In genomic region chrX:43702660-43703059, GRCh38 we compare ENCODE assay signal across 19 cellular contexts. TPM values are rescaled to one million over a fixed set of nuclear protein-coding genes. Genes with fewer than 3 reads are reported as not detected.
DNase-seq lines count a peak whose midpoint lies in the region; ATAC-seq and TF ChIP-seq lines count a peak whose summit lies in the region.
"Had no signal": no experiment of that assay in that cellular context is flagged by ENCODE, and none has a peak within 500 bp of the region (broad histone marks: within the 10 kb centered on the region; RNA-seq: fewer than 3 reads in every experiment).

No MANE protein-coding gene starts in this region.

- no TSS peak for BruUV-seq in mammary epithelial cell (replicated peaks; lab: Mats Ljungman, UMichigan)

- H3K9ac ChIP-seq in mammary epithelial cell (ENCODE audit: insufficient read depth, low read length), result no peak overlapping the region

- no peaks in the 10 kb centered on the region for H3K9me2 ChIP-seq in GM23338 (ENCODE audit: insufficient read depth)

- H2AFZ ChIP-seq in mammary epithelial cell (ENCODE audit: low read depth, low read length), result no peak overlapping the region
- no peak overlapping the region for H2AFZ ChIP-seq in GM23338

- TF ChIP-seq CTCF in C4-2B (conservative IDR thresholded peaks at IDR 0.05) (no peak), mammary epithelial cell (conservative IDR thresholded peaks at IDR 0.05 in 1 of 2, IDR thresholded peaks at IDR 0.05 in 1 of 2; ENCODE audit: extremely low read depth in 1 of 2, insufficient read depth in 1 of 2, low read depth in 1 of 2, low read length in 2 of 2) (no peak), sigmoid colon (IDR thresholded peaks at IDR 0.05) (no peak), GM23338 (conservative IDR thresholded peaks at IDR 0.05; ENCODE audit: low read depth in 2 of 2) (no peak)

- no peak overlapping the region for H3K4me3 ChIP-seq in mammary epithelial cell (replicated peaks in 1 of 3; ENCODE audit: insufficient read depth in 1 of 3, low read depth in 2 of 3, low read length in 3 of 3)
- H3K4me3 ChIP-seq in sigmoid colon, result no peak overlapping the region
- H3K4me3 ChIP-seq in GM23338, result no peak overlapping the region
- H3K4me3 ChIP-seq: GM12878, vagina had no signal

- no peaks in the 10 kb centered on the region for H3F3A ChIP-seq in GM23338 (replicated peaks; ENCODE audit: low read depth)

- WGBS in mammary epithelial cell (ENCODE audit: low coverage, missing lambda C conversion rate), result 79% methylated on average over 2 of the region's 2 CpGs
- WGBS in sigmoid colon, 2 donors, result 23 to 59% methylated on average over 2 of the region's 2 CpGs

- no peaks in the 10 kb centered on the region for H3K36me3 Mint-ChIP-seq in GM23338 (ENCODE audit: low read depth)
- H3K36me3 Mint-ChIP-seq: T-cell, WTC11 had no signal

- CTCF ChIA-PET in mammary epithelial cell (lab: Charles Lee; ENCODE audit: low non-redundant PET), result no interaction called here

- H4K20me1 ChIP-seq in mammary epithelial cell (ENCODE audit: insufficient read depth, low read length), result no peaks in the 10 kb centered on the region
- H4K20me1 ChIP-seq in GM23338 (replicated peaks; ENCODE audit: insufficient read depth), result no peaks in the 10 kb centered on the region

- H3K27ac Mint-ChIP-seq in GM23338, result no peak overlapping the region
- H3K27ac Mint-ChIP-seq: T-cell, WTC11 had no signal

- no peaks in the 10 kb centered on the region for H3K9me3 Mint-ChIP-seq in GM23338
- H3K9me3 Mint-ChIP-seq: nephron, T-cell, WTC11 had no signal

- in situ Hi-C loops in mammary epithelial cell (cut with MboI; ENCODE audit: low sequenced_read_pairs in 2 of 2), result no loop called here

- ATAC-seq in left lobe of liver (peak; percentile 60), GM23338 (no peak)
- ATAC-seq: GM12878, T-cell, WTC11 had no signal

- H3K27ac ChIP-seq in C4-2B (peak overlapping the region; percentile 75; the same call in 1 of the 2 replicates), mammary epithelial cell (ENCODE audit: insufficient read depth, low read depth, low read length) (peak overlapping the region; percentile 44), sigmoid colon (peak overlapping the region; percentile 66 to 78 (median 74)), GM23338 (ENCODE audit: low read depth) (no peak overlapping the region)
- H3K27ac ChIP-seq: vagina had no signal

- DNase-seq in mammary epithelial cell, result no peak
- no peak for DNase-seq in left lobe of liver (ENCODE audit: low spot score)
- DNase-seq in sigmoid colon, result no peak
- DNase-seq in DMS79 treated with DMSO at 0.1 percent for 48 hours (lab: John Stamatoyannopoulos, UW), result no peak
- DNase-seq in NCI-H345 treated with DMSO at 0.1 percent for 48 hours (lab: John Stamatoyannopoulos, UW; ENCODE audit: unreplicated experiment), result no peak
- no peak for DNase-seq in GM23338 (ENCODE audit: low spot score)
- DNase-seq in SW 1271 (lab: John Stamatoyannopoulos, UW), result no peak
- DNase-seq: activated CD8-positive, alpha-beta memory T cell treated with anti-CD3 and anti-CD28 coated beads for 24 hours; amygdala; cortex of kidney; NCI-H187; NCI-H524 treated with DMSO at 0.1 percent for 48 hours; stimulated activated CD4-positive, alpha-beta T cell treated with anti-CD3 and anti-CD28 coated beads, Interleukin-2, amount 100 ng/mL, for 48 hours; T-cell had no signal

- no peaks in the 10 kb centered on the region for H3K27me3 Mint-ChIP-seq in GM23338 (ENCODE audit: insufficient read depth, low read depth, poor library complexity)

- no peak for TF ChIP-seq EP300 in sigmoid colon (IDR thresholded peaks at IDR 0.05)

- H3K27me3 ChIP-seq in mammary epithelial cell (ENCODE audit: insufficient read depth, low read length), result peaks cover 5% of the 10 kb centered on the region
- no peaks in the 10 kb centered on the region for H3K27me3 ChIP-seq in sigmoid colon
- H3K27me3 ChIP-seq in GM23338 (ENCODE audit: insufficient read depth), result no peaks in the 10 kb centered on the region
- H3K27me3 ChIP-seq: vagina had no signal

- intact Hi-C loops in mammary epithelial cell (cut with micrococcal nuclease), result no loop called here
- intact Hi-C loops in sigmoid colon (cut with DNase I), result no loop called here

- H3K4me1 ChIP-seq in mammary epithelial cell (ENCODE audit: insufficient read depth, low read length) (peaks cover 17% of the 10 kb centered on the region), sigmoid colon (peaks cover 0 to 75% (median 40%) of the 10 kb centered on the region in 4 donors), GM23338 (ENCODE audit: insufficient read depth) (no peaks in the 10 kb centered on the region)

- H3K4me1 Mint-ChIP-seq in GM23338, result peaks cover 6% of the 10 kb centered on the region; the same call in 2 of the 3 replicates
- H3K4me1 Mint-ChIP-seq: nephron, T-cell had no signal

- TF ChIP-seq POLR2A in sigmoid colon (IDR thresholded peaks at IDR 0.05), result no peak

- H3K9me3 ChIP-seq in mammary epithelial cell (replicated peaks; ENCODE audit: insufficient read depth, low read length) (no peaks in the 10 kb centered on the region), sigmoid colon (no peaks in the 10 kb centered on the region)
- H3K9me3 ChIP-seq: vagina had no signal

- no peak overlapping the region for H3K4me3 Mint-ChIP-seq in GM23338
- H3K4me3 Mint-ChIP-seq: nephron, T-cell, WTC11 had no signal

- H3K79me2 ChIP-seq in mammary epithelial cell (ENCODE audit: insufficient read depth, low read length) (no peaks in the 10 kb centered on the region), GM23338 (replicated peaks; ENCODE audit: insufficient read depth) (no peaks in the 10 kb centered on the region)

- H3K36me3 ChIP-seq in mammary epithelial cell (ENCODE audit: insufficient read depth, low read length) (no peaks in the 10 kb centered on the region), sigmoid colon (no peaks in the 10 kb centered on the region), GM23338 (ENCODE audit: insufficient read depth) (no peaks in the 10 kb centered on the region)
- H3K36me3 ChIP-seq: vagina had no signal

- peak overlapping the region; percentile 47 for H3K4me2 ChIP-seq in mammary epithelial cell (ENCODE audit: insufficient read depth, low read depth, low read length)
- H3K4me2 ChIP-seq in GM23338, result no peak overlapping the region

- dilution Hi-C loops in mammary epithelial cell (cut with HindIII; ENCODE audit: low sequenced_read_pairs), result no loop called here

TF ChIP-seq in GM23338, 12 proteins besides CTCF, POLR2A, EP300 and RAD21:
- TF ChIP-seq ZNF114 (CRISPR knock-in tag; IDR thresholded peaks at IDR 0.05), result no peak
- no peak for TF ChIP-seq JUNB (IDR thresholded peaks at IDR 0.05; ENCODE audit: unreplicated experiment)
- TF ChIP-seq STAT1 (IDR thresholded peaks at IDR 0.05; ENCODE audit: unreplicated experiment), result no peak
- no peak for TF ChIP-seq ETS1 (IDR thresholded peaks at IDR 0.05)
- TF ChIP-seq POLR2AphosphoS5 (IDR thresholded peaks at IDR 0.05; ENCODE audit: low read depth), result no peak

RNA-seq across cellular contexts. Expression of gene MAOA, which starts 46.6 kb away (rescaled TPM):
- 10 to 100 TPM; 12.2 to 38.6 TPM for total RNA-seq in mammary epithelial cell
- 26.0 TPM for polyA plus RNA-seq in mammary epithelial cell
- polyA minus RNA-seq in mammary epithelial cell, result 61.5 TPM
- total RNA-seq in left lobe of liver, result 158 TPM
- 100 to 1,000 TPM; 116 to 208 (median 181) TPM for total RNA-seq in sigmoid colon
- 100 to 1,000 TPM; 133 to 230 (median 180) TPM for polyA plus RNA-seq in sigmoid colon
- 5.2 and 6.1 TPM in 2 replicates for total RNA-seq in GM23338 (2014; rRNA removed; shearing (Covaris generic))
- 1.7 and 3.2 TPM in 2 replicates for polyA plus RNA-seq in GM23338 (2016; fragmentation: Nextera tagmentation; extraction: Ambion mirVana)
